ENCODE assay signal across 27 cellular contexts in the genomic region with DNA sequence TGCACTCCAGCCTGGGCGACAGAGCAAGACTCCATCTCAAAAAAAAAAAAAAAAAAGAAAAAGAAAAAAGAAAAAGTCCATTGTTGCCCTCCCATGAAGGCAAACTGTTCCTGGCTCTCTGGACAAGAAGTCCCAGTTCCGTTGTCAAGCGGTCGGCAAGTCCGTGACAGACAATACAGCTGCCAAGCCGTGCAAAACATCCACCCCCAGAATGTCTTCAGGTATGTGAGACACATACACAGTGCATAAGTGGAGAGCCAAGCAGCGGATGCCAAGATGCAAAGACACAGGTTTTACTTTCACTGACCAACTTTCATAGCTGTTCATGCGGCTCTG.
"Had no signal": no experiment of that assay in that cellular context is flagged by ENCODE, and none has a peak within 500 bp of the region (broad histone marks: within the 10 kb centered on the region; RNA-seq: fewer than 3 reads in every experiment).

No MANE protein-coding gene starts in this region.

- H2AFZ ChIP-seq: neural progenitor cell, parathyroid adenoma had no signal

- H3K4me2 ChIP-seq: neural progenitor cell, smooth muscle cell had no signal

- H3K4me1 ChIP-seq: esophagus squamous epithelium, left ventricle myocardium inferior, neural progenitor cell, parathyroid adenoma, thyroid gland had no signal

- H3K4me3 ChIP-seq: coronary artery, esophagus squamous epithelium, left ventricle myocardium inferior, mucosa of descending colon, neural progenitor cell, smooth muscle cell, thyroid gland had no signal

- FAIRE-seq: endothelial cell of umbilical vein had no signal

- H3K79me2 ChIP-seq: parathyroid adenoma had no signal

- H3K9me3 ChIP-seq: esophagus squamous epithelium, left ventricle myocardium inferior, thyroid gland had no signal

- H3K9ac ChIP-seq: neural progenitor cell, parathyroid adenoma had no signal

- H3K27ac ChIP-seq: coronary artery, esophagus squamous epithelium, left ventricle myocardium inferior, neural progenitor cell, parathyroid adenoma, thyroid gland had no signal

- DNase-seq: dermis blood vessel endothelial cell; effector memory CD4-positive, alpha-beta T cell; erythroblast; esophagus squamous epithelium; foreskin melanocyte; hypothalamus; immature natural killer cell; islet precursor cell; kidney glomerular epithelial cell; left colon; left ventricle myocardium inferior; mucosa of descending colon; naive thymus-derived CD4-positive, alpha-beta T cell; stimulated activated CD4-positive, alpha-beta T cell treated with anti-CD3 and anti-CD28 coated beads, Interleukin-12 subunit alpha, Interleukin-12 subunit beta, amount 100 ng/mL, for 4 hours; stimulated activated CD4-positive, alpha-beta T cell treated with anti-CD3 and anti-CD28 coated beads, Interleukin-1b, Interleukin-23, amount 100 ng/mL, for 48 hours; stimulated activated CD4-positive, alpha-beta T cell treated with anti-CD3 and anti-CD28 coated beads, Interleukin-4, amount 100 ng/mL, for 1 hour; stimulated activated CD8-positive, alpha-beta memory T cell treated with anti-CD3 and anti-CD28 coated beads, Interleukin-4, amount 100 ng/mL, for 48 hours; stimulated activated naive CD4-positive, alpha-beta T cell; stimulated activated naive CD8-positive, alpha-beta T cell treated with anti-CD3 and anti-CD28 coated beads, Interleukin-15, amount 100 ng/mL, for 72 hours; thyroid gland; trophoblast cell had no signal

- H3K36me3 ChIP-seq: esophagus squamous epithelium, left ventricle myocardium inferior, neural progenitor cell, thyroid gland had no signal

- ATAC-seq: left colon; mucosa of descending colon; naive thymus-derived CD4-positive, alpha-beta T cell; sciatic nerve; stimulated activated naive CD8-positive, alpha-beta T cell treated with anti-CD3 and anti-CD28 coated beads, Interleukin-15, amount 100 ng/mL, for 72 hours had no signal

- H3K27me3 ChIP-seq: esophagus squamous epithelium, neural progenitor cell, thyroid gland had no signal
